ENCODE assay signal across 16 cellular contexts in the genomic region with DNA sequence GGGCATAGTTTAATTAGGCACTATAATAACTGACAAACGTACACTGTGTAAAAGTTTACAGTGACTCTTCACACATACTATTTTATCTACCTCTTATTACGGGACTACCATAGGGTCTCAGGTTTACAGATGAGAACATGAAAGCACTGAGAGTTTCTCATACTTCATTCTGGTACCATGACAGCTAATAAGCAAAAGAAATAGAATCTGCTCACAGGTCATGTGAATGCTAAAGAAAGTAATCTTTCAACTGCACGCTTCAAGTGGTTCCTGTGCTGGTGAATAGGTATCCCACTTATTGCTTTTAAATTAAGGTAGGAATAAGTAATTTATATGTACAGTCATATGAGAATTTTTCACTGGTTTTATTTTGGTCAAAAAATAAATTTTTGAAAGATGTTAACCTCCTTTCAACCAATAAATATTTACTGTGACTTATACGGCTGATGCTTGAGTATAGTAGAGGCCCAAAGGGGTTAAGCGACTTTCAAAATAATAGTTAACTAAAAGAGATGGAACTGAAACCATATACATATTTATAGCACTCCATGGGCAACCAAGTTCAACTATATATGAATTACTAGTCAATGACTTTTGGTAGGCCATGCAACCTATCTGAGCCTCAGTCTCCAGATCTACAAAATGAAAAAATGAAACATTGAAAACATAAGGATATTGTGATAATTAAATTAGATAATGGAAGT. TPM values are rescaled to one million over a fixed set of nuclear protein-coding genes. Genes with fewer than 3 reads are reported as not detected.
A peak's percentile ranks its signal among the peaks of the same experiment; 100 is the strongest.
DNase-seq lines count a peak whose midpoint lies in the region; ATAC-seq and TF ChIP-seq lines count a peak whose summit lies in the region.
"Had no signal": no experiment of that assay in that cellular context is flagged by ENCODE, and none has a peak within 500 bp of the region (broad histone marks: within the 10 kb centered on the region; RNA-seq: fewer than 3 reads in every experiment).

No MANE protein-coding gene starts in this region.

- H3K36me3 ChIP-seq in ACC112 (ENCODE audit: insufficient read depth, low read length) (peaks cover 10% of the 10 kb centered on the region; the same call in 1 of the 2 replicates), lower lobe of right lung (no peaks in the 10 kb centered on the region), MG63 (no peaks in the 10 kb centered on the region)
- H3K36me3 ChIP-seq: adrenal gland, upper lobe of right lung had no signal

- peak overlapping the region; percentile 78 for H3K4me3 ChIP-seq in ACC112 (ENCODE audit: low read depth, low read length)
- H3K4me3 ChIP-seq in foreskin fibroblast (ENCODE audit: low read depth in 1 of 2, low read length in 2 of 2) = no peak overlapping the region
- no peak overlapping the region for H3K4me3 ChIP-seq in lower lobe of right lung
- no peak overlapping the region for H3K4me3 ChIP-seq in MG63
- H3K4me3 ChIP-seq: upper lobe of right lung had no signal

- H3K27ac ChIP-seq in ACC112 (ENCODE audit: low read depth, low read length) (peak overlapping the region; percentile 93), lower lobe of right lung (no peak overlapping the region)
- H3K27ac ChIP-seq: upper lobe of right lung had no signal

- H3K4me1 ChIP-seq in ACC112 (ENCODE audit: control insufficient read depth, insufficient read depth, low read length, unreplicated experiment) = peaks cover 53% of the 10 kb centered on the region
- no peaks in the 10 kb centered on the region for H3K4me1 ChIP-seq in lower lobe of right lung
- H3K4me1 ChIP-seq: adrenal gland, upper lobe of right lung had no signal

- H3K9me3 ChIP-seq in lower lobe of right lung = no peaks in the 10 kb centered on the region
- H3K9me3 ChIP-seq in MG63 = no peaks in the 10 kb centered on the region
- H3K9me3 ChIP-seq: adrenal gland, upper lobe of right lung had no signal

- intact Hi-C loops in lower lobe of right lung (cut with DNase I) = no loop called here

- TF ChIP-seq CTCF in foreskin fibroblast (IDR thresholded peaks at IDR 0.05; ENCODE audit: low read depth, low read length) (no peak), lower lobe of right lung (IDR thresholded peaks at IDR 0.05) (no peak)

- DNase-seq in MV-4-11 (lab: John Stamatoyannopoulos, UW) (peak; percentile 43), foreskin fibroblast (no peak), lower lobe of right lung (no peak), MG63 (no peak)
- DNase-seq in stimulated activated naive CD4-positive, alpha-beta T cell treated with Interleukin-2 at 50 U/mL for 16 hours (lab: John Stamatoyannopoulos, UW) = no peak
- DNase-seq: activated CD4-positive, alpha-beta T cell treated with anti-CD3 and anti-CD28 coated beads, Interleukin-2, amount 50 U/mL, for 1 hour; adrenal gland; CD8-positive, alpha-beta memory T cell; cerebellar nuclear complex; midbrain; upper lobe of right lung had no signal

- peaks cover 71% of the 10 kb centered on the region for H3K79me2 ChIP-seq in ACC112 (ENCODE audit: control insufficient read depth, insufficient read depth, low read length, unreplicated experiment)

- peak; percentile 45 for ATAC-seq in GM19397 (IDR thresholded peaks at IDR 0.05; ENCODE audit: unreplicated experiment)
- peak; percentile 52 for ATAC-seq in HG02840 (IDR thresholded peaks at IDR 0.05; ENCODE audit: low FRiP score, unreplicated experiment)
- no peak for ATAC-seq in lower lobe of right lung
- ATAC-seq: stimulated activated effector memory CD8-positive, alpha-beta T cell treated with anti-CD3 and anti-CD28 coated beads, Interleukin-12 subunit alpha, Interleukin-12 subunit beta, amount 100 ng/mL, for 72 hours had no signal

- no peak overlapping the region for H2AFZ ChIP-seq in ACC112 (ENCODE audit: low read length, unreplicated experiment)

- H3K27me3 ChIP-seq in ACC112 (ENCODE audit: insufficient read depth, low read length) (no peaks in the 10 kb centered on the region), lower lobe of right lung (ENCODE audit: low read depth) (peaks cover 79% of the 10 kb centered on the region), MG63 (no peaks in the 10 kb centered on the region)

RNA-seq across cellular contexts. Expression of a gene that starts 8.1 kb away (rescaled TPM):
- total RNA-seq in lower lobe of right lung = 8.4 TPM
- total RNA-seq in MG63 (2014; rRNA removed; shearing (Covaris generic); ENCODE audit: low replicate concordance) = not detected in 2 replicates

RNA-seq across cellular contexts. Expression of a gene that starts 8.5 kb away (rescaled TPM):
- 2.4 TPM for total RNA-seq in lower lobe of right lung
- not detected in 2 replicates for total RNA-seq in MG63 (2014; rRNA removed; shearing (Covaris generic); ENCODE audit: low replicate concordance)
- total RNA-seq: G401 had no signal

RNA-seq across cellular contexts. Expression of a gene that starts 23.0 kb away (rescaled TPM):
- 17.9 TPM for total RNA-seq in lower lobe of right lung
- not detected in 2 replicates for total RNA-seq in MG63 (2014; rRNA removed; shearing (Covaris generic); ENCODE audit: low replicate concordance)

Comparison
In these comparisons a context has a peak if more than half of its experiments do, and no peak if none do; other contexts are left out.
1. ATAC-seq: peak in GM19397 (single experiment) and HG02840 (single experiment); none in lower lobe of right lung (0 of 2).
2. RNA of a gene that starts 23.0 kb away (total RNA-seq): 17.9 TPM in lower lobe of right lung (single experiment); not detected in MG63; every median in the first group is over 10 times any median in the second.